8 cellular contexts compared by ENCODE assay signal in genomic region chr17:4709794-4710692, GRCh38. TPM values are rescaled to one million over a fixed set of nuclear protein-coding genes. Genes with fewer than 3 reads are reported as not detected.
DNase-seq lines count a peak whose midpoint lies in the region; ATAC-seq and TF ChIP-seq lines count a peak whose summit lies in the region.

Gene ARRB2 (plus strand): TSS chr17:4710632. CDS start chr17:4710722, 90 bp downstream.

- peak within 1 kb of the TSS; percentile 43 for H3K27ac ChIP-seq in KMS-11
- peak within 1 kb of the TSS; percentile 71 for H3K27ac ChIP-seq in Panc1 (ENCODE audit: low read length)
- H3K27ac ChIP-seq in esophagus muscularis mucosa (replicated peaks in 1 of 4), result peak within 1 kb of the TSS; percentile 82 to 89 (median 86)

- H3K4me2 ChIP-seq in KMS-11, result peak within 1 kb of the TSS; percentile 33; the same call in 1 of the 2 replicates

- DNase-seq in DMS79 treated with DMSO at 0.1 percent for 48 hours (lab: John Stamatoyannopoulos, UW) (peak; percentile 95), Panc1 (ENCODE audit: low read depth, low spot score) (peak; percentile 91), esophagus muscularis mucosa (ENCODE audit: extremely low spot score) (peak; percentile 99), myocyte (ENCODE audit: low read depth) (peak; percentile 98)
- peak; percentile 98 to 99 for DNase-seq in activated T-cell treated with anti-CD3 and anti-CD28 coated beads, Interleukin-2, amount 50 U/mL, for 48 hours
- peak; percentile 96 to 99 for DNase-seq in stimulated activated CD8-positive, alpha-beta memory T cell treated with anti-CD3 and anti-CD28 coated beads, Interleukin-7, amount 100 ng/mL, for 48 hours (ENCODE audit: extremely low read depth in 1 of 2, low read depth in 1 of 2)

- H2AFZ ChIP-seq in KMS-11 (ENCODE audit: low read depth), result peak within 1 kb of the TSS; percentile 14; the same call in 1 of the 2 replicates

- POLR2A ChIA-PET in Panc1 (lab: Charles Lee), result no interaction called here

- CTCF ChIA-PET in Panc1 (lab: Charles Lee), result interaction anchor here (1.0 kb wide), 1 partner anchor 80 kb away, joined by 17 read pairs; no protein-coding TSS in a partner anchor

- no peaks in the 10 kb centered on the region for H3K79me2 ChIP-seq in KMS-11 (ENCODE audit: insufficient read depth, low read depth)

- H3K27me3 ChIP-seq in KMS-11 (ENCODE audit: insufficient read depth, low read depth) (no peaks in the 10 kb centered on the region), Panc1 (ENCODE audit: control insufficient read depth, insufficient read depth, low read length) (no peaks in the 10 kb centered on the region), esophagus muscularis mucosa (no peaks in the 10 kb centered on the region)

- BruUV-seq in Panc1 (replicated peaks; lab: Mats Ljungman, UMichigan), result no TSS peak

- in situ Hi-C loops in Panc1 (cut with HindIII; ENCODE audit: low pct_unique_long_range_greater_than_20kb, low sequenced_read_pairs), result no loop called here

- peak within 1 kb of the TSS; percentile 32; the same call in 1 of the 2 replicates for H3K9ac ChIP-seq in KMS-11

- no peaks in the 10 kb centered on the region for H3K4me1 ChIP-seq in KMS-11 (ENCODE audit: low read depth, poor library complexity, severe bottlenecking)
- H3K4me1 ChIP-seq in Panc1 (ENCODE audit: control insufficient read depth, insufficient read depth, low read length), result peaks cover 4% of the 10 kb centered on the region
- H3K4me1 ChIP-seq in esophagus muscularis mucosa, result peaks cover 17 to 31% (median 27%) of the 10 kb centered on the region in 4 donors

- WGBS in esophagus muscularis mucosa, result 0% methylated on average over 19 of the region's 67 CpGs

- TF ChIP-seq EP300 in esophagus muscularis mucosa (IDR thresholded peaks at IDR 0.05), result no peak

- TF ChIP-seq CTCF in KMS-11 (conservative IDR thresholded peaks at IDR 0.05; ENCODE audit: low read depth, low read length), result no peak; the same call in 1 of the 2 replicates
- TF ChIP-seq CTCF in Panc1 (IDR thresholded peaks at IDR 0.05), result peak; percentile 78; the same call in 1 of the 2 replicates
- TF ChIP-seq CTCF in esophagus muscularis mucosa (IDR thresholded peaks at IDR 0.05), result peak; percentile 67 to 78 (median 76)

- no peak within 1 kb of the TSS for H3K4me3 ChIP-seq in KMS-11 (IDR thresholded peaks at IDR 0.05; ENCODE audit: insufficient read depth, low read depth, low read length)
- peak within 1 kb of the TSS; percentile 56 to 60 for H3K4me3 ChIP-seq in Panc1 (ENCODE audit: low read depth in 2 of 2, low read length in 2 of 2)
- peak within 1 kb of the TSS; percentile 73 to 84 (median 80) for H3K4me3 ChIP-seq in esophagus muscularis mucosa

- no peaks in the 10 kb centered on the region for H4K20me1 ChIP-seq in KMS-11 (ENCODE audit: insufficient read depth)

- intact Hi-C loops in Panc1 (cut with micrococcal nuclease; ENCODE audit: unreplicated experiment) (no loop called here), esophagus muscularis mucosa (cut with DNase I) (loop anchor here (10.0 kb wide), 1 partner anchor 175 kb away; no protein-coding TSS in a partner anchor)

- ATAC-seq in GM21723 (IDR thresholded peaks at IDR 0.05; ENCODE audit: unreplicated experiment) (peak; percentile 73), Panc1 (peak; percentile 95)

- H3K9me3 ChIP-seq in Panc1 (ENCODE audit: control insufficient read depth, insufficient read depth, low read depth, low read length) (no peaks in the 10 kb centered on the region), esophagus muscularis mucosa (no peaks in the 10 kb centered on the region)

- no peaks in the 10 kb centered on the region for H3K36me3 ChIP-seq in KMS-11 (ENCODE audit: insufficient read depth)
- no peaks in the 10 kb centered on the region for H3K36me3 ChIP-seq in Panc1 (ENCODE audit: control insufficient read depth, insufficient read depth, low read length)
- no peaks in the 10 kb centered on the region for H3K36me3 ChIP-seq in esophagus muscularis mucosa

- TF ChIP-seq POLR2A in esophagus muscularis mucosa (IDR thresholded peaks at IDR 0.05; ENCODE audit: low read depth), result no peak

RNA-seq across cellular contexts. Expression of gene ARRB2, which starts in this region (rescaled TPM):
- 39.2 TPM for total RNA-seq in Panc1 (2021; ENCODE audit: unreplicated experiment)
- 51.6 TPM for polyA plus RNA-seq in Panc1 (2012; ENCODE audit: insufficient read length)
- 10 to 100 TPM; 25.4 to 41.4 (median 31.4) TPM for total RNA-seq in esophagus muscularis mucosa
- 7.8 and 10.8 TPM in 2 replicates for total RNA-seq in myocyte
- 10.6 TPM for polyA plus RNA-seq in myocyte (2012)
